In the genomic region with DNA sequence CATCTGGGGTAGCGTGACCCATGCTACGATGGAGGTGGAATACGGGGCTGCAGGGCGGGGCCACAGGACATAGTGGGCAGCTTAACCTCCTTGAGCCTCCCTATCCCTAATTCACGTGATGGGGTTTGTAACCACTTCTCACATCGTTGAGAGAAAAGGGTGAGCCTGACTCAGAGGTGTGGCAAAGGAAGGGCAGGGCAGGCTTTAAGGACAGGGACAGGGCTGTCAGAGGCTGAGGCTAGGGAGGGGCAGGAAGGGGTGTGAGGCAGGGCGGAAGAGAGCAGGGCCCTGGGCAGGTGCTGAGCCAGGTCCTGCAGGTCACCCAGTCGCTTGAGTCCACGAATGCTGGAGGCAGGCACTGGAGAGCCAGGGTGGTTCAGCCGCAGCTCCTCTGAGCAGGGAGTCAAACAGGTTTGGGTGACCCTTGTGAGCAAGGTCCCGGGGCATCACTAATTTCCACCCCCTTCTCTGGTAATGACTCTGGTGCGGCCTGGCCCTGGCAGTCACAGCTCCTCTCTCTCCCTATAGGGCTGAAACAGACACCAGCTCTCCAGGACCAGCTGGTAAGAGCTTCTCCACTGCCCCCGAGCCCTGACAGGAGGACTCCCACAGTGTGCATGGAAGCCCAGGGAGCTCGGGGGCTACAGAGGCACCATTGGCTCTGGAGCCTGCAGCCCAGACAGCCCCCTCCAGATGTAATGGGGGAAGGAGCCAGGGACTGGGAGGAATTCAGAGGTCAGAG, we compare ENCODE assay signal across 18 cellular contexts. TPM values are rescaled to one million over a fixed set of nuclear protein-coding genes. Genes with fewer than 3 reads are reported as not detected.
DNase-seq lines count a peak whose midpoint lies in the region; ATAC-seq and TF ChIP-seq lines count a peak whose summit lies in the region.
"Had no signal": no experiment of that assay in that cellular context is flagged by ENCODE, and none has a peak within 500 bp of the region (broad histone marks: within the 10 kb centered on the region; RNA-seq: fewer than 3 reads in every experiment).

No MANE protein-coding gene starts in this region.

- no peak for TF ChIP-seq POLR2A in IMR-90 (IDR thresholded peaks at IDR 0.05; ENCODE audit: low read depth, low read length)
- peak in 1 of 4 donors; percentile 35 for TF ChIP-seq POLR2A in esophagus squamous epithelium (IDR thresholded peaks at IDR 0.05)
- no peak for TF ChIP-seq POLR2A in spleen (IDR thresholded peaks at IDR 0.05)
- no peak for TF ChIP-seq POLR2A in ovary (IDR thresholded peaks at IDR 0.05)

- POLR2A ChIA-PET in IMR-90 (lab: Charles Lee; ENCODE audit: unreplicated experiment): no interaction called here

- CTCF ChIA-PET in IMR-90 (lab: Yijun Ruan, JAX): interaction anchor here (1.2 kb wide), 1 partner anchor 12 kb away, joined by 3 read pairs; no protein-coding TSS in a partner anchor

- H3K18ac ChIP-seq in IMR-90 (ENCODE audit: low read depth, low read length): no peak overlapping the region

- no peaks in the 10 kb centered on the region for H3K79me1 ChIP-seq in IMR-90 (ENCODE audit: low read depth in 1 of 2, low read length in 2 of 2)

- no peak for TF ChIP-seq CTCF in IMR-90 (conservative IDR thresholded peaks at IDR 0.05; ENCODE audit: low read depth, low read length)
- TF ChIP-seq CTCF in esophagus squamous epithelium (IDR thresholded peaks at IDR 0.05): no peak
- TF ChIP-seq CTCF in spleen (IDR thresholded peaks at IDR 0.05 in 8 of 11, conservative IDR thresholded peaks at IDR 0.05 in 3 of 11): no peak
- no peak for TF ChIP-seq CTCF in ovary (IDR thresholded peaks at IDR 0.05)

- no peak overlapping the region for H2BK5ac ChIP-seq in IMR-90 (ENCODE audit: low read depth, low read length, poor library complexity, severe bottlenecking)

- H2BK20ac ChIP-seq in IMR-90 (ENCODE audit: low read depth, low read length): no peak overlapping the region

- H3K56ac ChIP-seq in IMR-90 (ENCODE audit: extremely low read depth, insufficient read depth, low read length): no peak overlapping the region

- H3K27me3 ChIP-seq in IMR-90 (ENCODE audit: control insufficient read depth, insufficient read depth, low read length) (no peaks in the 10 kb centered on the region), esophagus squamous epithelium (no peaks in the 10 kb centered on the region), spleen (replicated peaks in 1 of 7) (peaks cover 0 to 2% (median 0%) of the 10 kb centered on the region in 7 donors), ovary (no peaks in the 10 kb centered on the region)
- H3K27me3 ChIP-seq: adrenal gland, BE2C, vagina had no signal

- H2AK9ac ChIP-seq in IMR-90 (replicated peaks; ENCODE audit: low read depth, low read length, poor library complexity): peak overlapping the region; percentile 46

- 90% methylated on average over 2 of the region's 14 CpGs; no CpG with 5 or more reads in 1 of the 2 experiments for WGBS in IMR-90 (ENCODE audit: extremely low coverage in 2 of 2, insufficient read length in 1 of 2), 2 experiments
- WGBS in esophagus squamous epithelium, 2 donors: 61 to 76% methylated on average over 7 to 10 of the region's 14 CpGs
- WGBS in spleen, 5 donors: 58 to 80% (median 75%) methylated on average over 13 to 14 of the region's 14 CpGs
- WGBS in ovary, 3 donors: 76 to 79% (median 77%) methylated on average over 14 of the region's 14 CpGs

- H4K8ac ChIP-seq in IMR-90 (ENCODE audit: low read depth in 2 of 2, low read length in 2 of 2): no peak overlapping the region

- no peak for TF ChIP-seq RAD21 in IMR-90 (IDR thresholded peaks at IDR 0.05; ENCODE audit: low read length)

- intact Hi-C loops in IMR-90 (cut with micrococcal nuclease) (no loop called here), esophagus squamous epithelium (cut with DNase I) (no loop called here), spleen (cut with DNase I; ENCODE audit: low total_unique reads) (no loop called here), ovary (cut with DNase I) (no loop called here)

- H4K5ac ChIP-seq in IMR-90 (ENCODE audit: low read depth, low read length): no peak overlapping the region

- no peak for DNase-seq in IMR-90
- peak; percentile 86 for DNase-seq in SW480 (ENCODE audit: low spot score)
- DNase-seq in esophagus squamous epithelium (lab: John Stamatoyannopoulos, UW): no peak
- DNase-seq in spleen: peak; percentile 55
- DNase-seq in ovary: no peak
- DNase-seq in SIG-M5 treated with dmso at 0.1 percent for 504 hours (lab: John Stamatoyannopoulos, UW; ENCODE audit: unreplicated experiment): no peak
- DNase-seq: adrenal gland; BE2C; DMS79; NCI-H1436 treated with DMSO at 0.1 percent for 48 hours; NCI-H510A; nucleus accumbens; stimulated activated naive CD4-positive, alpha-beta T cell treated with Interleukin-2 at 50 U/mL for 16 hours had no signal

- 0 out of 2 replicates have a peak, but pooled peaks cover 3% of the 10 kb centered on the region for H3K9me1 ChIP-seq in IMR-90 (ENCODE audit: insufficient read depth, low read length)

- no peaks in the 10 kb centered on the region for H4K20me1 ChIP-seq in IMR-90 (ENCODE audit: insufficient read depth, low read length)

- H3K9me3 ChIP-seq in IMR-90 (ENCODE audit: control insufficient read depth, insufficient read depth, low read length) (no peaks in the 10 kb centered on the region), esophagus squamous epithelium (no peaks in the 10 kb centered on the region), spleen (no peaks in the 10 kb centered on the region), ovary (no peaks in the 10 kb centered on the region)
- H3K9me3 ChIP-seq: adrenal gland, BE2C, HAP-1, vagina had no signal

- dilution Hi-C loops in IMR-90 (cut with HindIII; ENCODE audit: low sequenced_read_pairs, unreplicated experiment): no loop called here

- ATAC-seq in IMR-90 (ENCODE audit: low read depth) (no peak), GM18520 (IDR thresholded peaks at IDR 0.05; ENCODE audit: unreplicated experiment) (no peak)
- ATAC-seq: K562 had no signal

- H3K4me1 ChIP-seq in IMR-90 (ENCODE audit: control insufficient read depth, insufficient read depth, low read length) (no peaks in the 10 kb centered on the region; the same call in 1 of the 2 replicates), esophagus squamous epithelium (peaks cover 20 to 82% (median 54%) of the 10 kb centered on the region in 3 donors), spleen (peaks cover 5 to 33% (median 15%) of the 10 kb centered on the region in 6 donors), ovary (ENCODE audit: insufficient read depth) (peaks cover 3% of the 10 kb centered on the region)

- H2AFZ ChIP-seq in IMR-90 (replicated peaks; ENCODE audit: low read length, poor library complexity): peak overlapping the region; percentile 6

- H2BK120ac ChIP-seq in IMR-90 (ENCODE audit: low read depth, low read length): no peak overlapping the region

- no peak overlapping the region for H3K4ac ChIP-seq in IMR-90 (ENCODE audit: low read depth, low read length)

- in situ Hi-C loops in IMR-90 (cut with MboI; ENCODE audit: low sequenced_read_pairs): no loop called here

- no peak overlapping the region for H4K91ac ChIP-seq in IMR-90 (ENCODE audit: insufficient read depth, low read depth, low read length)

- no peak overlapping the region for H2BK15ac ChIP-seq in IMR-90 (ENCODE audit: low read depth, low read length)

- H3K36me3 ChIP-seq in IMR-90 (ENCODE audit: control insufficient read depth, insufficient read depth, low read length) (no peaks in the 10 kb centered on the region), esophagus squamous epithelium (no peaks in the 10 kb centered on the region), spleen (no peaks in the 10 kb centered on the region), ovary (no peaks in the 10 kb centered on the region)
- H3K36me3 ChIP-seq: adrenal gland, BE2C, HAP-1, vagina had no signal

- H3K27ac ChIP-seq in IMR-90 (ENCODE audit: insufficient read depth, low read length): no peak overlapping the region
- H3K27ac ChIP-seq in esophagus squamous epithelium: peak overlapping the region; percentile 54 to 88 (median 77)
- H3K27ac ChIP-seq in spleen: no peak overlapping the region
- H3K27ac ChIP-seq in ovary: no peak overlapping the region
- H3K27ac ChIP-seq: adrenal gland, vagina had no signal

- H2AK5ac ChIP-seq in IMR-90 (ENCODE audit: low read depth, low read length): 0 out of 2 replicates have a peak overlapping the region, but pooled peaks have one; percentile 62

- H3K9ac ChIP-seq in IMR-90 (ENCODE audit: low read depth, low read length): no peak overlapping the region

- no peak overlapping the region for H3K23ac ChIP-seq in IMR-90 (ENCODE audit: low read depth, low read length)

- TF ChIP-seq EP300 in ovary (IDR thresholded peaks at IDR 0.05): no peak

- no TSS peak for BruUV-seq in IMR-90 (replicated peaks; lab: Mats Ljungman, UMichigan)

- no peak overlapping the region for H3K4me3 ChIP-seq in IMR-90 (ENCODE audit: insufficient read depth, low read depth, low read length)
- no peak overlapping the region for H3K4me3 ChIP-seq in esophagus squamous epithelium
- no peak overlapping the region for H3K4me3 ChIP-seq in spleen
- H3K4me3 ChIP-seq in ovary: no peak overlapping the region
- H3K4me3 ChIP-seq: adrenal gland, HAP-1, K562, vagina had no signal

- H3K4me2 ChIP-seq in IMR-90 (ENCODE audit: low read depth, low read length): no peak overlapping the region

- no peak overlapping the region for H3K14ac ChIP-seq in IMR-90 (replicated peaks; ENCODE audit: low read depth, low read length)

RNA-seq across cellular contexts. Expression of a gene that starts 7.4 kb away (rescaled TPM):
- total RNA-seq in IMR-90 (2012; rRNA removed) (not detected in 2 replicates), esophagus squamous epithelium (not detected), spleen (not detected), ovary (1 to 10 TPM in 1 of 7 donors, under 1 TPM in 1, not detected in 5; 0.11 to 2.1 TPM)
- polyA plus RNA-seq in IMR-90 (2012; rRNA removed) (not detected in 2 replicates), spleen (not detected), ovary (1 to 10 TPM in 1 of 2 donors, not detected in 1; 3.7 TPM)
- polyA plus RNA-seq in IMR-90 (2012; cell fraction: cytosol; rRNA removed): not detected in 2 replicates
- not detected in 2 replicates for polyA plus RNA-seq in IMR-90 (2012; cell fraction: nucleus; rRNA removed; ENCODE audit: low replicate concordance)
- total RNA-seq: K562, skeletal muscle tissue, vagina had no signal
- polyA plus RNA-seq: K562 had no signal

RNA-seq across cellular contexts. Expression of a gene that starts 18.6 kb away (rescaled TPM):
- not detected in 2 replicates for total RNA-seq in IMR-90 (2012; rRNA removed)
- polyA plus RNA-seq in IMR-90 (2012; rRNA removed): not detected in 2 replicates
- polyA plus RNA-seq in IMR-90 (2012; cell fraction: cytosol; rRNA removed): not detected in 2 replicates
- 0.10 TPM in 1 of 2 replicates, not detected in the other for polyA plus RNA-seq in IMR-90 (2012; cell fraction: nucleus; rRNA removed; ENCODE audit: low replicate concordance)
- total RNA-seq in esophagus squamous epithelium: 10 to 100 TPM in 3 of 4 donors, 1 to 10 TPM in 1; 4.7 to 42.2 (median 18.6) TPM
- under 1 TPM in 3 of 7 donors, not detected in 4; 0.26 to 0.46 (median 0.30) TPM for total RNA-seq in spleen
- polyA plus RNA-seq in spleen: under 1 TPM in 2 of 3 donors, not detected in 1; 0.05 to 0.45 TPM
- under 1 TPM in 4 of 7 donors, not detected in 3; 0.47 to 0.92 (median 0.53) TPM for total RNA-seq in ovary
- polyA plus RNA-seq in ovary: under 1 TPM in 1 of 2 donors, not detected in 1; 0.12 TPM
- total RNA-seq: K562, vagina had no signal
- polyA plus RNA-seq: K562 had no signal

RNA-seq across cellular contexts. Expression of a gene that starts 29.7 kb away (rescaled TPM):
- not detected in 2 replicates for total RNA-seq in IMR-90 (2012; rRNA removed)
- not detected in 2 replicates for polyA plus RNA-seq in IMR-90 (2012; rRNA removed)
- polyA plus RNA-seq in IMR-90 (2012; cell fraction: cytosol; rRNA removed): not detected in 2 replicates
- 0.01 and 0.03 TPM in 2 replicates for polyA plus RNA-seq in IMR-90 (2012; cell fraction: nucleus; rRNA removed; ENCODE audit: low replicate concordance)
- not detected for total RNA-seq in esophagus squamous epithelium
- total RNA-seq in spleen: under 1 TPM in 1 of 7 donors, not detected in 6; 0.36 TPM
- under 1 TPM in 1 of 3 donors, not detected in 2; 0.03 TPM for polyA plus RNA-seq in spleen
- under 1 TPM in 2 of 7 donors, not detected in 5; under 0.01 to 0.08 TPM for total RNA-seq in ovary
- polyA plus RNA-seq in ovary: under 1 TPM in 1 of 2 donors, not detected in 1; 0.04 TPM
- total RNA-seq: vagina had no signal

RNA-seq across cellular contexts. Expression of a gene that starts 39.4 kb away (rescaled TPM):
- 0.72 and 0.83 TPM in 2 replicates for total RNA-seq in IMR-90 (2012; rRNA removed)
- polyA plus RNA-seq in IMR-90 (2012; rRNA removed): 5.0 and 5.3 TPM in 2 replicates
- 6.5 and 8.2 TPM in 2 replicates for polyA plus RNA-seq in IMR-90 (2012; cell fraction: cytosol; rRNA removed)
- 2.1 and 3.4 TPM in 2 replicates for polyA plus RNA-seq in IMR-90 (2012; cell fraction: nucleus; rRNA removed; ENCODE audit: low replicate concordance)
- total RNA-seq in esophagus squamous epithelium: 1 to 10 TPM in 1 of 4 donors, under 1 TPM in 3; 0.13 to 2.9 (median 0.23) TPM
- 1 to 10 TPM in 4 of 7 donors, under 1 TPM in 2, not detected in 1; 0.09 to 3.2 (median 1.7) TPM for total RNA-seq in spleen
- under 1 TPM; 0.04 to 0.19 (median 0.17) TPM for polyA plus RNA-seq in spleen
- 10 to 100 TPM in 1 of 7 donors, 1 to 10 TPM in 4, under 1 TPM in 2; under 0.01 to 19.3 (median 2.4) TPM for total RNA-seq in ovary
- polyA plus RNA-seq in ovary: 1 to 10 TPM; 1.0 to 7.1 TPM
- total RNA-seq: K562 had no signal

Comparison
In these comparisons a context has a peak if more than half of its experiments do, and no peak if none do; other contexts are left out.
1. DNase-seq: peak in SW480 (single experiment) and spleen (single experiment); none in IMR-90 (single experiment), esophagus squamous epithelium (single experiment), ovary (0 of 5) and SIG-M5 treated with dmso at 0.1 percent for 504 hours (single experiment).
2. H3K27ac ChIP-seq: peak in esophagus squamous epithelium (4 of 4); none in IMR-90 (single experiment), spleen (0 of 8) and ovary (0 of 2).